Comparison of ENCODE assay signal across 8 cellular contexts in genomic region chr1:198641506-198641905, GRCh38. TPM values are rescaled to one million over a fixed set of nuclear protein-coding genes. Genes with fewer than 3 reads are reported as not detected.
DNase-seq lines count a peak whose midpoint lies in the region; ATAC-seq, FAIRE-seq and TF ChIP-seq lines count a peak whose summit lies in the region.

No MANE protein-coding gene starts in this region.

- H3K9me3 Mint-ChIP-seq in HFFc6, result no peaks in the 10 kb centered on the region

- H3K9me3 ChIP-seq in BE2C, result no peaks in the 10 kb centered on the region

- H3K27ac Mint-ChIP-seq in HFFc6, result peak overlapping the region; percentile 72

- H3K4me3 ChIP-seq in BE2C (ENCODE audit: low read depth, low read length), result no peak overlapping the region

- peak; percentile 30 for ATAC-seq in GM18520 (IDR thresholded peaks at IDR 0.05; ENCODE audit: unreplicated experiment)
- peak; percentile 26 for ATAC-seq in esophagus mucosa
- no peak for ATAC-seq in HG02884 (IDR thresholded peaks at IDR 0.05; ENCODE audit: unreplicated experiment)

- peaks cover 11% of the 10 kb centered on the region for H3K4me1 ChIP-seq in BE2C

- DNase-seq in HFFc6 (no peak), NOMO-1 treated with dmso at 0.1 percent for 144 hours (lab: John Stamatoyannopoulos, UW; ENCODE audit: unreplicated experiment) (peak; percentile 38), frontal cortex (ENCODE audit: low spot score in 2 of 2) (no peak), T-helper 9 cell (no peak), BE2C (no peak)

- TF ChIP-seq CTCF in HFFc6 (IDR thresholded peaks at IDR 0.05), result no peak
- no peak for TF ChIP-seq CTCF in BE2C (IDR thresholded peaks at IDR 0.05; ENCODE audit: low read depth, low read length)

- no peaks in the 10 kb centered on the region for H3K27me3 Mint-ChIP-seq in HFFc6 (ENCODE audit: insufficient read depth)

- no peaks in the 10 kb centered on the region for H3K27me3 ChIP-seq in BE2C

- no peak for FAIRE-seq in frontal cortex (lab: Jason Lieb, UNC)

- no peaks in the 10 kb centered on the region for H3K36me3 Mint-ChIP-seq in HFFc6 (ENCODE audit: low read depth)

- peaks cover 19% of the 10 kb centered on the region for H3K4me1 Mint-ChIP-seq in HFFc6 (ENCODE audit: low read depth)

- no peak overlapping the region for H3K4me3 Mint-ChIP-seq in HFFc6

- no peaks in the 10 kb centered on the region for H3K36me3 ChIP-seq in BE2C

RNA-seq across cellular contexts. Expression of gene PTPRC, which starts 2.7 kb away (rescaled TPM):
- under 1 TPM; 0.19 to 0.96 (median 0.79) TPM for total RNA-seq in HFFc6 (2021; fragmentation: NEBNext Ultra II Directional; extraction: Animal tissue kit (Norgen Biotek cat#: 25700))
- total RNA-seq in esophagus mucosa (3.5 TPM), frontal cortex (2.9 TPM)
- polyA plus RNA-seq in BE2C (2012; ENCODE audit: insufficient read depth, insufficient read length, low read depth), result 0.60 TPM
